In the genomic region with DNA sequence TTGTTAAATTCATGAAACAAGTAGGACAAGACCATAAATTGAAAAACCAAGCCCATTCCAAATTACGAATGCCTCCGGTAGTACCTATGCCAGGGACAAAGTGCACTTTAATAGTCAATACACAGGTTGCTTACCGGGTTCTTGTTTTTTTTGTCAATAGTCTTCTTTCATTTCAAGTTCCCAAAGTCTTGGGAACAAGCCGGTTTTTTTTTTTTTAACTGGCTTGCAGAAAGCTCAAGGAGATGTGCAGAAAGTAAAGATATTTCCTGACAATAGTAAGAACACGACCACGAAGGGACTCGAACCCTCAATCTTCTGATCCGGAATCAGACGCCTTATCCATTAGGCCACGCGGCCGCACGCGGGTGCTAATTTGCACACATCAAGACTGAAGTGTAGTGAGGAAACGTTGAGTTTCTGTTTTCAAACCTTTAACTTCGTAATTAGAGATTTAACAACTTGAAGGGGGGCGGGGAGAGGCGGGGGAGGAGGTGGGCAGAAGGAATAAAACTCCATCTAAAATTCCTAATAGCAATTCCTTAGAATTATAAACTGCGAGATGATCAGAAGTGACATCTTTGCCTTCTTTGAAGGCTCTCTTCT, we compare ENCODE assay signal across 8 cellular contexts.
DNase-seq lines count a peak whose midpoint lies in the region; ATAC-seq, FAIRE-seq and TF ChIP-seq lines count a peak whose summit lies in the region.
"Had no signal": no experiment of that assay in that cellular context is flagged by ENCODE, and none has a peak within 500 bp of the region (broad histone marks: within the 10 kb centered on the region; RNA-seq: fewer than 3 reads in every experiment).

No MANE protein-coding gene starts in this region.

- no peaks in the 10 kb centered on the region for H3K4me1 Mint-ChIP-seq in CD4-positive, alpha-beta T cell (ENCODE audit: low read depth)

- intact Hi-C loops in CD4-positive, alpha-beta T cell (cut with DNase I, micrococcal nuclease), result loop anchor here in 1 of 2 experiments (10.0 kb wide), 1 partner anchor 52 kb away; no protein-coding TSS in a partner anchor

- peaks cover 18% of the 10 kb centered on the region for H3K9me3 Mint-ChIP-seq in CD4-positive, alpha-beta T cell

- peak overlapping the region; percentile 75 for H3K4me2 ChIP-seq in mesendoderm (ENCODE audit: low read length)

- H3K4me3 ChIP-seq in LNCaP clone FGC (ENCODE audit: low read depth, low read length), result peak overlapping the region; percentile 43
- H3K4me3 ChIP-seq in adipocyte (ENCODE audit: low read length), result no peak overlapping the region
- peak overlapping the region; percentile 50 for H3K4me3 ChIP-seq in mesendoderm (ENCODE audit: low read length)

- DNase-seq in GM04503 (ENCODE audit: low read depth), result peak; percentile 18
- DNase-seq in LNCaP clone FGC (ENCODE audit: low read depth), result peak; percentile 85
- DNase-seq in adipocyte (ENCODE audit: low read depth), result peak; percentile 48
- peak; percentile 97 for DNase-seq in mesendoderm
- no peak for DNase-seq in germinal center (ENCODE audit: low spot score)
- no peak for DNase-seq in CD4-positive, alpha-beta T cell
- no peak for DNase-seq in HTR-8/SVneo (ENCODE audit: insufficient read length, low spot score)

- no peak overlapping the region for H2AK5ac ChIP-seq in mesendoderm (ENCODE audit: low read length)

- H3K18ac ChIP-seq in mesendoderm (ENCODE audit: low read length), result no peak overlapping the region

- peaks cover 3% of the 10 kb centered on the region for H3K9me3 ChIP-seq in adipocyte (ENCODE audit: control insufficient read depth, low read length)
- peaks cover 12% of the 10 kb centered on the region for H3K9me3 ChIP-seq in CD4-positive, alpha-beta T cell (ENCODE audit: control insufficient read depth, low read length)

- no peak overlapping the region for H3K56ac ChIP-seq in mesendoderm (ENCODE audit: low read length)

- H3K36me3 ChIP-seq in adipocyte (ENCODE audit: control insufficient read depth, insufficient read depth, low read length, severe bottlenecking), result no peaks in the 10 kb centered on the region
- no peaks in the 10 kb centered on the region for H3K36me3 ChIP-seq in mesendoderm (ENCODE audit: control insufficient read depth, insufficient read depth, low read length)

- no peak overlapping the region for H3K27ac ChIP-seq in mesendoderm (ENCODE audit: low read depth, low read length)
- no peak overlapping the region for H3K27ac ChIP-seq in CD4-positive, alpha-beta T cell (ENCODE audit: low read depth, low read length)

- H3K9ac ChIP-seq in adipocyte (ENCODE audit: low read length) (no peak overlapping the region), mesendoderm (ENCODE audit: low read length) (peak overlapping the region; percentile 59)

- no peak overlapping the region for H4K5ac ChIP-seq in mesendoderm (ENCODE audit: low read length)

- H4K8ac ChIP-seq in mesendoderm (ENCODE audit: low read depth, low read length), result no peak overlapping the region

- H2BK120ac ChIP-seq in mesendoderm (ENCODE audit: low read depth, low read length), result no peak overlapping the region

- H3K36me3 Mint-ChIP-seq in CD4-positive, alpha-beta T cell (ENCODE audit: low read depth), result peaks cover 5% of the 10 kb centered on the region

- H3K23ac ChIP-seq in mesendoderm (ENCODE audit: low read length), result no peak overlapping the region

- no peak for TF ChIP-seq CTCF in LNCaP clone FGC (IDR thresholded peaks at IDR 0.05; ENCODE audit: control insufficient read depth, extremely low read depth, insufficient read depth)
- no peak for TF ChIP-seq CTCF in CD4-positive, alpha-beta T cell (IDR thresholded peaks at IDR 0.05)

- H3K4ac ChIP-seq in mesendoderm (ENCODE audit: low read depth, low read length), result no peak overlapping the region

- H3K4me1 ChIP-seq in adipocyte (ENCODE audit: control insufficient read depth, insufficient read depth, low read length) (no peaks in the 10 kb centered on the region), mesendoderm (ENCODE audit: control insufficient read depth, low read depth, low read length) (no peaks in the 10 kb centered on the region)

- H3K79me2 ChIP-seq in mesendoderm (ENCODE audit: control insufficient read depth, insufficient read depth, low read length), result no peaks in the 10 kb centered on the region

- H3K27me3 ChIP-seq in adipocyte (replicated peaks; ENCODE audit: control insufficient read depth, insufficient read depth, low read length) (peaks cover 13% of the 10 kb centered on the region), mesendoderm (ENCODE audit: insufficient read depth, low read length, poor library complexity) (peaks cover 5% of the 10 kb centered on the region)
- H3K27me3 ChIP-seq in CD4-positive, alpha-beta T cell (ENCODE audit: control insufficient read depth, insufficient read depth, low read length), result peaks cover 76% of the 10 kb centered on the region

- no peak overlapping the region for H3K27ac Mint-ChIP-seq in CD4-positive, alpha-beta T cell

- no peak overlapping the region for H2BK15ac ChIP-seq in mesendoderm (replicated peaks; ENCODE audit: low read depth)

- POLR2A ChIA-PET in CD4-positive, alpha-beta T cell (lab: Charles Lee), result no interaction called here

- no peak for ATAC-seq in CD4-positive, alpha-beta T cell (ENCODE audit: poor library complexity)

- FAIRE-seq in HTR-8/SVneo (lab: Jason Lieb, UNC), result no peak
- FAIRE-seq: colon had no signal

- H3K27me3 Mint-ChIP-seq in CD4-positive, alpha-beta T cell, result peaks cover 81% of the 10 kb centered on the region

- CTCF ChIA-PET in CD4-positive, alpha-beta T cell (lab: Charles Lee), result no interaction called here

- no peaks in the 10 kb centered on the region for H3K79me1 ChIP-seq in mesendoderm (ENCODE audit: low read length)

- WGBS in mesendoderm (ENCODE audit: extremely low coverage, insufficient coverage, low lambda C conversion rate), result no CpG with 5 or more reads among the region's 19 CpGs

- no peak overlapping the region for H2BK5ac ChIP-seq in mesendoderm (ENCODE audit: low read length)

- no peak overlapping the region for H3K4me3 Mint-ChIP-seq in CD4-positive, alpha-beta T cell

Comparison
In these comparisons a context has a peak if more than half of its experiments do, and no peak if none do; other contexts are left out.
1. DNase-seq: peak in GM04503 (single experiment), LNCaP clone FGC (single experiment), adipocyte (single experiment) and mesendoderm (single experiment); none in germinal center (single experiment), CD4-positive, alpha-beta T cell (0 of 10) and HTR-8/SVneo (single experiment).